31 cellular contexts compared by ENCODE assay signal in genomic region chr9:69340631-69341030, GRCh38. TPM values are rescaled to one million over a fixed set of nuclear protein-coding genes. Genes with fewer than 3 reads are reported as not detected.
"Had no signal": no experiment of that assay in that cellular context is flagged by ENCODE, and none has a peak within 500 bp of the region (broad histone marks: within the 10 kb centered on the region; RNA-seq: fewer than 3 reads in every experiment).

No MANE protein-coding gene starts in this region.

- H3K4me3 ChIP-seq: neural progenitor cell, ovary, psoas muscle, right lobe of liver, sigmoid colon, smooth muscle cell, spleen, suprapubic skin, testis, tibial artery, transverse colon, upper lobe of left lung, uterus had no signal

- H3K27me3 ChIP-seq: neural progenitor cell, ovary, right lobe of liver, sigmoid colon, spleen, suprapubic skin, testis, tibial artery, transverse colon, upper lobe of left lung, uterus had no signal

- ATAC-seq: naive thymus-derived CD8-positive, alpha-beta T cell; natural killer cell treated with Interleukin-12 subunit alpha and Interleukin-12 subunit beta and Interleukin-15 and Interleukin-18, amount 100 ng/mL, for 72 hours; right cardiac atrium; right lobe of liver; stimulated activated memory B cell treated with anti-CD40 and anti-IgM and Interleukin-4, amounts not matched to agents 10 μg/mL and 1 μg/mL and 100 μg/mL, for 72 hours; stimulated activated naive CD8-positive, alpha-beta T cell treated with anti-CD3 and anti-CD28 coated beads, Interleukin-15, amount 100 ng/mL, for 72 hours; stimulated activated naive CD8-positive, alpha-beta T cell treated with anti-CD3 and anti-CD28 coated beads, Interleukin-15, Interleukin-2, amounts not matched to agents 100 U/mL and 50 U/mL, for 24 hours had no signal

- H3K9me3 Mint-ChIP-seq: naive B cell; naive thymus-derived CD8-positive, alpha-beta T cell; neural progenitor cell; stimulated activated memory B cell treated with anti-CD40 and anti-IgM and Interleukin-4, amounts not matched to agents 10 μg/mL and 1 μg/mL and 100 μg/mL, for 72 hours; stimulated activated naive CD8-positive, alpha-beta T cell treated with anti-CD3 and anti-CD28 coated beads, Interleukin-15, amount 100 ng/mL, for 72 hours had no signal

- H3K4me1 Mint-ChIP-seq: naive B cell; naive thymus-derived CD8-positive, alpha-beta T cell; stimulated activated memory B cell treated with anti-CD40 and anti-IgM and Interleukin-4, amounts not matched to agents 10 μg/mL and 1 μg/mL and 100 μg/mL, for 72 hours; stimulated activated naive CD8-positive, alpha-beta T cell treated with anti-CD3 and anti-CD28 coated beads, Interleukin-15, amount 100 ng/mL, for 72 hours had no signal

- H3K27ac ChIP-seq: neural progenitor cell, parathyroid adenoma, right lobe of liver, sigmoid colon, spleen, suprapubic skin, testis, tibial artery, transverse colon, upper lobe of left lung, uterus had no signal

- DNase-seq: naive B cell; naive thymus-derived CD8-positive, alpha-beta T cell; occipital lobe; ovary; posterior cingulate gyrus; psoas muscle; right cardiac atrium; right lobe of liver; sigmoid colon; spleen; stimulated activated CD4-positive, alpha-beta T cell treated with anti-CD3 and anti-CD28 coated beads, Interleukin-12 subunit alpha, Interleukin-12 subunit beta, amount 100 ng/mL, for 4 hours; stimulated activated CD4-positive, alpha-beta T cell treated with anti-CD3 and anti-CD28 coated beads, Interleukin-1b, Interleukin-23, amount 100 ng/mL, for 48 hours; stimulated activated CD4-positive, alpha-beta T cell treated with anti-CD3 and anti-CD28 coated beads, Interleukin-4, amount 100 ng/mL, for 1 hour; stimulated activated CD4-positive, alpha-beta T cell treated with anti-CD3 and anti-CD28 coated beads, Interleukin-4, amount 100 ng/mL, for 4 hours; stimulated activated CD8-positive, alpha-beta memory T cell treated with anti-CD3 and anti-CD28 coated beads, Interleukin-4, amount 100 ng/mL, for 48 hours; stimulated activated naive CD4-positive, alpha-beta T cell; stimulated activated naive CD8-positive, alpha-beta T cell treated with anti-CD3 and anti-CD28 coated beads, Interleukin-15, amount 100 ng/mL, for 72 hours; stimulated activated naive CD8-positive, alpha-beta T cell treated with anti-CD3 and anti-CD28 coated beads, Interleukin-15, Interleukin-2, amounts not matched to agents 100 U/mL and 50 U/mL, for 24 hours; substantia nigra; testis; tibial artery; transverse colon; upper lobe of left lung; uterus had no signal

- H3K27me3 Mint-ChIP-seq: progenitor cell of endocrine pancreas; stimulated activated memory B cell treated with anti-CD40 and anti-IgM and Interleukin-4, amounts not matched to agents 10 μg/mL and 1 μg/mL and 100 μg/mL, for 72 hours had no signal

- H3K27ac Mint-ChIP-seq: naive thymus-derived CD8-positive, alpha-beta T cell; natural killer cell treated with Interleukin-12 subunit alpha and Interleukin-12 subunit beta and Interleukin-15 and Interleukin-18, amount 100 ng/mL, for 72 hours; neural progenitor cell; progenitor cell of endocrine pancreas; stimulated activated memory B cell treated with anti-CD40 and anti-IgM and Interleukin-4, amounts not matched to agents 10 μg/mL and 1 μg/mL and 100 μg/mL, for 72 hours; stimulated activated naive CD8-positive, alpha-beta T cell treated with anti-CD3 and anti-CD28 coated beads, Interleukin-15, amount 100 ng/mL, for 72 hours had no signal

- H3K36me3 ChIP-seq: neural progenitor cell, ovary, right lobe of liver, sigmoid colon, spleen, suprapubic skin, tibial artery, transverse colon, upper lobe of left lung, uterus had no signal

- H3K4me3 Mint-ChIP-seq: naive B cell; naive thymus-derived CD8-positive, alpha-beta T cell; natural killer cell treated with Interleukin-12 subunit alpha and Interleukin-12 subunit beta and Interleukin-15 and Interleukin-18, amount 100 ng/mL, for 72 hours; neural progenitor cell; stimulated activated memory B cell treated with anti-CD40 and anti-IgM and Interleukin-4, amounts not matched to agents 10 μg/mL and 1 μg/mL and 100 μg/mL, for 72 hours; stimulated activated naive CD8-positive, alpha-beta T cell treated with anti-CD3 and anti-CD28 coated beads, Interleukin-15, amount 100 ng/mL, for 72 hours had no signal

- H3K4me1 ChIP-seq: parathyroid adenoma, right lobe of liver, spleen, suprapubic skin, testis, tibial artery, transverse colon, upper lobe of left lung, uterus had no signal

- H3K36me3 Mint-ChIP-seq: naive B cell; naive thymus-derived CD8-positive, alpha-beta T cell; natural killer cell treated with Interleukin-12 subunit alpha and Interleukin-12 subunit beta and Interleukin-15 and Interleukin-18, amount 100 ng/mL, for 72 hours; neural progenitor cell; stimulated activated memory B cell treated with anti-CD40 and anti-IgM and Interleukin-4, amounts not matched to agents 10 μg/mL and 1 μg/mL and 100 μg/mL, for 72 hours had no signal

- H3K9me3 ChIP-seq: ovary, psoas muscle, right lobe of liver, sigmoid colon, spleen, suprapubic skin, testis, tibial artery, transverse colon, upper lobe of left lung, uterus had no signal

RNA-seq across cellular contexts. Expression of gene ENTREP1, which starts 15.6 kb away (rescaled TPM):
- total RNA-seq: naive thymus-derived CD8-positive, alpha-beta T cell; natural killer cell treated with Interleukin-12 subunit alpha and Interleukin-12 subunit beta and Interleukin-15 and Interleukin-18, amount 100 ng/mL, for 72 hours had no signal
- polyA plus RNA-seq: naive thymus-derived CD8-positive, alpha-beta T cell had no signal
